In the genomic region with DNA sequence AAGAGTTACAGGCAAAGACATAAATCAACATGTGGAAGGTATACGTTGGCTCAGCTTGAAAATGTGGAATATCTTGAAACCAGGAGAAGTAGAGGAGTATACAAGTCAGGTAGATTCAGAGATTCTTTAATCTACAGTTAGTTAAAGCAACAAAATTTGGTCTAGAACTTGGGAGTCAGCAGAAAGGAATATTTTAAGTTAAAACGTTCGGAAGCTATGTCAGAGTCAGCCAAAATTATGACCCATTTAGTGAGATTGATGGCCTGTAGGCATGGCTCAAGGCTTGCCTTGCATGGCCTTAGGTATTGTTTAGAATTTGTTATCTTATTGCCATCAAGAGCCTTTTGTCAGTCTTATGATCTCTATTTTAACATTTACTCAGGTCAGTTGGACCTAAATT, we compare ENCODE assay signal across 33 cellular contexts.
"Had no signal": no experiment of that assay in that cellular context is flagged by ENCODE, and none has a peak within 500 bp of the region (broad histone marks: within the 10 kb centered on the region; RNA-seq: fewer than 3 reads in every experiment).

No MANE protein-coding gene starts in this region.

- DNase-seq: activated CD4-positive, alpha-beta T cell treated with anti-CD3 and anti-CD28 coated beads for 36 hours; activated CD4-positive, alpha-beta T cell treated with anti-CD3 and anti-CD28 coated beads, Interleukin-2, amount 10 ng/mL, durations not matched to agents 7 days and 5 days; activated CD4-positive, alpha-beta T cell treated with anti-CD3 and anti-CD28 coated beads, Interleukin-2, amount 50 U/mL, for 48 hours; activated CD8-positive, alpha-beta T cell treated with anti-CD3 and anti-CD28 coated beads, Interleukin-2, amount 10 ng/mL, durations not matched to agents 7 days and 5 days; activated gamma-delta T cell; activated naive CD4-positive, alpha-beta T cell treated with Interleukin-2 at 50 U/mL for 16 hours; activated naive CD8-positive, alpha-beta T cell treated with anti-CD3 and anti-CD28 coated beads, Interleukin-2, amount 10 ng/mL, durations not matched to agents 7 days and 5 days; activated T-cell treated with anti-CD3 and anti-CD28 coated beads, Interleukin-2, amount 50 U/mL, for 24 hours; amygdala; body of pancreas; caudate nucleus; cerebellar nuclear complex; NCI-H1105; NCI-H1417 treated with DMSO at 0.1 percent for 48 hours; NCI-H1694; NCI-H2029; NCI-H345; NCI-H524 treated with DMSO at 0.1 percent for 48 hours; PC-3; Peyer's patch; RPMI8226; SHP77 treated with DMSO at 0.1 percent for 48 hours; SK-N-SH had no signal

- H3K9me3 Mint-ChIP-seq: activated CD4-positive, alpha-beta T cell treated with anti-CD3 and anti-CD28 coated beads, Interleukin-2, amount 10 ng/mL, durations not matched to agents 7 days and 5 days; activated naive CD4-positive, alpha-beta T cell treated with anti-CD3 and anti-CD28 coated beads, Interleukin-2, amount 50 U/mL, for 24 hours; activated naive CD8-positive, alpha-beta T cell treated with anti-CD3 and anti-CD28 coated beads, Interleukin-2, amount 10 ng/mL, durations not matched to agents 7 days and 5 days; activated T-cell treated with anti-CD3 and anti-CD28 coated beads, Interleukin-2, amount 50 U/mL, for 24 hours; activated T-helper 2 cell treated with anti-CD3 and anti-CD28 coated beads, Interferon-gamma antibody, Interleukin-2, Interleukin-4, amounts not matched to agents 10 μg/mL and 5 μg/mL and 100 μg/mL, durations not matched to agents 14 hours and 24 hours and 36 hours; T-helper 1 cell treated with Interleukin-12 subunit alpha and Interleukin-12 subunit beta and Interleukin-4 antibody, amounts not matched to agents 30 μg/mL and 1 μg/mL, for 36 hours; T-helper 2 cell treated with Interferon-gamma antibody and Interleukin-4, amounts not matched to agents 5 μg/mL and 100 μg/mL, for 36 hours had no signal

- FAIRE-seq: astrocyte, bronchial epithelial cell, TTC549 had no signal

- ATAC-seq: activated CD4-positive, alpha-beta T cell treated with anti-CD3 and anti-CD28 coated beads for 36 hours; activated CD4-positive, CD25-positive, alpha-beta regulatory T cell treated with anti-CD3 and anti-CD28 coated beads, Interleukin-2, amount 50 U/mL, for 24 hours; activated CD8-positive, alpha-beta T cell treated with anti-CD3 and anti-CD28 coated beads, Interleukin-2, amount 10 ng/mL, durations not matched to agents 7 days and 5 days; body of pancreas; PC-3; WTC11 had no signal

- H3K27ac ChIP-seq: body of pancreas, Peyer's patch, SJSA1 had no signal

- H3K9ac ChIP-seq: SK-N-SH had no signal

- H3K27me3 ChIP-seq: body of pancreas, Peyer's patch, SJSA1 had no signal

- H3K4me3 Mint-ChIP-seq: activated CD4-positive, alpha-beta T cell treated with anti-CD3 and anti-CD28 coated beads for 36 hours; activated CD4-positive, alpha-beta T cell treated with anti-CD3 and anti-CD28 coated beads, Interleukin-2, amount 10 ng/mL, durations not matched to agents 7 days and 5 days; activated CD8-positive, alpha-beta T cell treated with anti-CD3 and anti-CD28 coated beads, Interleukin-2, amount 10 ng/mL, durations not matched to agents 7 days and 5 days; activated naive CD4-positive, alpha-beta T cell treated with anti-CD3 and anti-CD28 coated beads, Interleukin-2, amount 50 U/mL, for 24 hours; activated naive CD8-positive, alpha-beta T cell treated with anti-CD3 and anti-CD28 coated beads, Interleukin-2, amount 10 ng/mL, durations not matched to agents 7 days and 5 days; activated T-cell treated with anti-CD3 and anti-CD28 coated beads, Interleukin-2, amount 50 U/mL, for 24 hours; T-helper 1 cell treated with Interleukin-12 subunit alpha and Interleukin-12 subunit beta and Interleukin-4 antibody, amounts not matched to agents 30 μg/mL and 1 μg/mL, for 36 hours; T-helper 2 cell treated with Interferon-gamma antibody and Interleukin-4, amounts not matched to agents 5 μg/mL and 100 μg/mL, for 36 hours had no signal

- H3K9me3 ChIP-seq: body of pancreas, Peyer's patch, SK-N-SH had no signal

- H3K4me3 ChIP-seq: body of pancreas, Peyer's patch, SJSA1 had no signal

- H3K4me1 Mint-ChIP-seq: activated CD4-positive, alpha-beta T cell treated with anti-CD3 and anti-CD28 coated beads for 36 hours; activated CD4-positive, alpha-beta T cell treated with anti-CD3 and anti-CD28 coated beads, Interleukin-2, amount 10 ng/mL, durations not matched to agents 7 days and 5 days; activated naive CD4-positive, alpha-beta T cell treated with anti-CD3 and anti-CD28 coated beads, Interleukin-2, amount 50 U/mL, for 24 hours; activated naive CD8-positive, alpha-beta T cell treated with anti-CD3 and anti-CD28 coated beads, Interleukin-2, amount 10 ng/mL, durations not matched to agents 7 days and 5 days had no signal

- H3K27me3 Mint-ChIP-seq: activated CD4-positive, alpha-beta T cell treated with anti-CD3 and anti-CD28 coated beads for 36 hours; activated CD4-positive, alpha-beta T cell treated with anti-CD3 and anti-CD28 coated beads, Interleukin-2, amount 10 ng/mL, durations not matched to agents 7 days and 5 days; activated naive CD4-positive, alpha-beta T cell treated with anti-CD3 and anti-CD28 coated beads, Interleukin-2, amount 50 U/mL, for 24 hours; activated naive CD8-positive, alpha-beta T cell treated with anti-CD3 and anti-CD28 coated beads, Interleukin-2, amount 10 ng/mL, durations not matched to agents 7 days and 5 days; activated T-cell treated with anti-CD3 and anti-CD28 coated beads, Interleukin-2, amount 50 U/mL, for 24 hours had no signal

- H3K4me1 ChIP-seq: Peyer's patch had no signal

- H3K27ac Mint-ChIP-seq: activated CD4-positive, alpha-beta T cell treated with anti-CD3 and anti-CD28 coated beads for 36 hours; activated CD4-positive, alpha-beta T cell treated with anti-CD3 and anti-CD28 coated beads, Interleukin-2, amount 10 ng/mL, durations not matched to agents 7 days and 5 days; activated CD8-positive, alpha-beta T cell treated with anti-CD3 and anti-CD28 coated beads, Interleukin-2, amount 10 ng/mL, durations not matched to agents 7 days and 5 days; activated naive CD4-positive, alpha-beta T cell treated with anti-CD3 and anti-CD28 coated beads, Interleukin-2, amount 50 U/mL, for 24 hours; activated naive CD8-positive, alpha-beta T cell treated with anti-CD3 and anti-CD28 coated beads, Interleukin-2, amount 10 ng/mL, durations not matched to agents 7 days and 5 days; activated T-cell treated with anti-CD3 and anti-CD28 coated beads, Interleukin-2, amount 50 U/mL, for 24 hours; activated T-helper 2 cell treated with anti-CD3 and anti-CD28 coated beads, Interferon-gamma antibody, Interleukin-2, Interleukin-4, amounts not matched to agents 10 μg/mL and 5 μg/mL and 100 μg/mL, durations not matched to agents 14 hours and 24 hours and 36 hours; T-helper 1 cell treated with Interleukin-12 subunit alpha and Interleukin-12 subunit beta and Interleukin-4 antibody, amounts not matched to agents 30 μg/mL and 1 μg/mL, for 36 hours; T-helper 2 cell treated with Interferon-gamma antibody and Interleukin-4, amounts not matched to agents 5 μg/mL and 100 μg/mL, for 36 hours; WTC11 had no signal
